In the genomic region with DNA sequence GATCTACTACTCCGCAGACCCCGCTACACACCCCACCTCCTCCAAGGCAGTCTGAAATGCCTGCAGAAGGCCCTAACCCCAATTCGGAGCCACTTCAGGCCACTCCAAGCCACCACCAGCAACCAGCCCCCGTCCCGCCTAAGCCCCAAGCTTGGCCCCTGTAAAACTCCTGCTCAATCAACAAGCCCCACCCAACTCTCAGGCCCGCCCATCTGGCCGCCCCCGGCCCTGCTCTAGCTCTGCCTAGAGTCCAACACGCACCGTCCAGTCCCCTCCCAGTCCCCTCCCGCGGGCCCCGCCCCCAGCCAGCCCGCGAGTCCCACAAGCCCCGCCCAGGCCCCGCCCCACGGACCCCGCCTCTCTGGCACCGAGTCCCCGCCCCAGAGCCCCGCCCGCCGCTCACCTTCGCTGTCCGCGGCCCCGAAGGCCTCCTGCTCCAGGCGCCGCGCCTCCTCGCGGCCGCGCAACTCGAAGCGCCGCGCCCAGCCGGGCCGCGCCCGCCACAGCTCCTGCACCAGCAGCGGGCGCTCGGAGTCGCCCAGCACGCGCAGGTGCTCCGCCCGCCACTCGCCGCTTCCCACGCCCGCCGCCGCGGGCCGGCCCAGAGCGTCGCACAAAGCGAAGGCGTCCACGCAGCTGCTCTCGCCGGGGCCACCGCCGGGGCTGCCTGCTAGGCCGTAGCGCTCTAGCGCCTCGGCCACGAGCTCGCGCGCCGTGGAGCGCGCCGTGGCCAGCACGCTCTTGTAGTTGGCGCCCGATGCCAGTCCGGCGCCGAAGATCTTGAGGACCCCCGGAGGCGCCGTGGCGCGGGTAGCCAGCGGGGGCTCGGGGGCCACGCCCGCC, we compare ENCODE assay signal across 1 cellular context.
TF ChIP-seq lines count a peak whose summit lies in the region.

No MANE protein-coding gene starts in this region.

TF ChIP-seq in K562, 482 proteins besides CTCF, POLR2A, EP300 and RAD21 (continues in another document):
- TF ChIP-seq MBD1 (CRISPR knock-in tag; IDR thresholded peaks at IDR 0.05) (no peak), OTX1 (CRISPR knock-in tag; IDR thresholded peaks at IDR 0.05) (no peak), LCOR (CRISPR knock-in tag; IDR thresholded peaks at IDR 0.05) (no peak), SRSF1 (IDR thresholded peaks at IDR 0.05; ENCODE audit: low read depth, low read length) (no peak), NCOA6 (IDR thresholded peaks at IDR 0.05) (no peak), KLF6 (CRISPR knock-in tag; IDR thresholded peaks at IDR 0.05; ENCODE audit: borderline replicate concordance) (no peak), ZC3H8 (IDR thresholded peaks at IDR 0.05) (no peak), MEF2A (IDR thresholded peaks at IDR 0.05; ENCODE audit: control insufficient read depth, low read depth, low read length) (0 out of 2 replicates have a peak, but pooled peaks have one; percentile 30), RB1 (IDR thresholded peaks at IDR 0.05; ENCODE audit: low read depth) (peak; percentile 94), NCOA2 (IDR thresholded peaks at IDR 0.05; ENCODE audit: partially characterized antibody in 2 of 2) (no peak), ZNF354B (CRISPR knock-in tag; IDR thresholded peaks at IDR 0.05) (no peak), TFAP4 (CRISPR knock-in tag; IDR thresholded peaks at IDR 0.05; ENCODE audit: borderline replicate concordance) (no peak), ZNF140 (CRISPR knock-in tag; IDR thresholded peaks at IDR 0.05) (no peak), CREM (IDR thresholded peaks at IDR 0.05; ENCODE audit: low read depth) (0 out of 2 replicates have a peak, but pooled peaks have one; percentile 11), PHF8 (IDR thresholded peaks at IDR 0.05; ENCODE audit: borderline replicate concordance, low read length) (peak; percentile 61; the same call in 1 of the 2 replicates), HDAC1 (IDR thresholded peaks at IDR 0.05) (0 out of 4 replicates have a peak, but pooled peaks of 1 of the 2 experiments have one; percentile 31), COPS2 (conservative IDR thresholded peaks at IDR 0.05) (no peak), SMAD3 (CRISPR knock-in tag; conservative IDR thresholded peaks at IDR 0.05) (no peak), CHD2 (IDR thresholded peaks at IDR 0.05; ENCODE audit: low read depth, low read length) (no peak), ZHX1 (conservative IDR thresholded peaks at IDR 0.05; ENCODE audit: low read length) (no peak), PHB (CRISPR knock-in tag; IDR thresholded peaks at IDR 0.05) (0 out of 2 replicates have a peak, but pooled peaks have one; percentile 24), ZBTB1 (CRISPR knock-in tag; IDR thresholded peaks at IDR 0.05; ENCODE audit: borderline replicate concordance, low read depth) (no peak), CCNT2 (IDR thresholded peaks at IDR 0.05; ENCODE audit: borderline replicate concordance, extremely low read depth, insufficient read length, low read depth, low read length) (peak; percentile 87), MECOM (CRISPR knock-in tag; IDR thresholded peaks at IDR 0.05) (no peak), MCM2 (IDR thresholded peaks at IDR 0.05; ENCODE audit: low read depth) (no peak), YY1 (IDR thresholded peaks at IDR 0.05; ENCODE audit: borderline replicate concordance in 1 of 3, control insufficient read depth in 1 of 3, extremely low read depth in 1 of 3, insufficient read depth in 3 of 3, insufficient read length in 1 of 3, insufficient replicate concordance in 2 of 3, low read depth in 1 of 3, low read length in 2 of 3) (peak in 1 of 3 experiments; percentile 71), TAF1 (IDR thresholded peaks at IDR 0.05; ENCODE audit: control insufficient read depth, extremely low read depth, insufficient read depth, low read length, severe bottlenecking) (peak; percentile 6), NONO (IDR thresholded peaks at IDR 0.05; ENCODE audit: low read depth in 2 of 2, low read length in 1 of 2) (peak in 1 of 2 experiments; percentile 85; a peak in 1 of 4 replicates), TCF3 (CRISPR knock-in tag; IDR thresholded peaks at IDR 0.05) (no peak; the same call in 1 of the 2 replicates), FOXJ3 (CRISPR knock-in tag; IDR thresholded peaks at IDR 0.05) (no peak), ZNF184 (CRISPR knock-in tag; IDR thresholded peaks at IDR 0.05) (no peak), KHSRP (IDR thresholded peaks at IDR 0.05) (no peak), POLR3A (IDR thresholded peaks at IDR 0.05; ENCODE audit: borderline replicate concordance, extremely low read depth, insufficient read depth, insufficient read length) (no peak), CTCFL (IDR thresholded peaks at IDR 0.05; ENCODE audit: borderline replicate concordance, insufficient read depth, low read depth, low read length, poor library complexity, severe bottlenecking) (peak; percentile 75), PML (IDR thresholded peaks at IDR 0.05; ENCODE audit: low read length) (no peak), JUN (IDR thresholded peaks at IDR 0.05; ENCODE audit: borderline replicate concordance, low read depth, low read length) (peak; percentile 16; the same call in 1 of the 2 replicates), JUN (CRISPR knock-in tag; IDR thresholded peaks at IDR 0.05; ENCODE audit: borderline replicate concordance) (0 out of 2 replicates have a peak, but pooled peaks have one; percentile 52), JUNB (CRISPR knock-in tag; conservative IDR thresholded peaks at IDR 0.05) (no peak), EZH2 (IDR thresholded peaks at IDR 0.05; ENCODE audit: borderline replicate concordance, low read depth, low read length) (no peak), GTF2F1 (IDR thresholded peaks at IDR 0.05; ENCODE audit: low read depth, low read length) (no peak), ZNF707 (CRISPR knock-in tag; conservative IDR thresholded peaks at IDR 0.05) (no peak), ZZZ3 (IDR thresholded peaks at IDR 0.05) (no peak), FOXA1 (IDR thresholded peaks at IDR 0.05; ENCODE audit: borderline replicate concordance) (no peak), POLR2B (IDR thresholded peaks at IDR 0.05; ENCODE audit: low read depth, partially characterized antibody) (peak; percentile 81)
- TF ChIP-seq, protein P1, sequence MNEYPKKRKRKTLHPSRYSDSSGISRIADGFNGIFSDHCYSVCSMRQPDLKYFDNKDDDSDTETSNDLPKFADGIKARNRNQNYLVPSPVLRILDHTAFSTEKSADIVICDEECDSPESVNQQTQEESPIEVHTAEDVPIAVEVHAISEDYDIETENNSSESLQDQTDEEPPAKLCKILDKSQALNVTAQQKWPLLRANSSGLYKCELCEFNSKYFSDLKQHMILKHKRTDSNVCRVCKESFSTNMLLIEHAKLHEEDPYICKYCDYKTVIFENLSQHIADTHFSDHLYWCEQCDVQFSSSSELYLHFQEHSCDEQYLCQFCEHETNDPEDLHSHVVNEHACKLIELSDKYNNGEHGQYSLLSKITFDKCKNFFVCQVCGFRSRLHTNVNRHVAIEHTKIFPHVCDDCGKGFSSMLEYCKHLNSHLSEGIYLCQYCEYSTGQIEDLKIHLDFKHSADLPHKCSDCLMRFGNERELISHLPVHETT (CRISPR knock-in tag; conservative IDR thresholded peaks at IDR 0.05 in 1 of 2, IDR thresholded peaks at IDR 0.05 in 1 of 2) = peak in 1 of 2 experiments; percentile 80; a peak in 2 of 4 replicates
- TF ChIP-seq, protein P2, sequence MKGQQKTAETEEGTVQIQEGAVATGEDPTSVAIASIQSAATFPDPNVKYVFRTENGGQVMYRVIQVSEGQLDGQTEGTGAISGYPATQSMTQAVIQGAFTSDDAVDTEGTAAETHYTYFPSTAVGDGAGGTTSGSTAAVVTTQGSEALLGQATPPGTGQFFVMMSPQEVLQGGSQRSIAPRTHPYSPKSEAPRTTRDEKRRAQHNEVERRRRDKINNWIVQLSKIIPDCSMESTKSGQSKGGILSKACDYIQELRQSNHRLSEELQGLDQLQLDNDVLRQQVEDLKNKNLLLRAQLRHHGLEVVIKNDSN (CRISPR knock-in tag; IDR thresholded peaks at IDR 0.05) = 0 out of 2 replicates have a peak, but pooled peaks have one; percentile 11
- TF ChIP-seq, protein P3, sequence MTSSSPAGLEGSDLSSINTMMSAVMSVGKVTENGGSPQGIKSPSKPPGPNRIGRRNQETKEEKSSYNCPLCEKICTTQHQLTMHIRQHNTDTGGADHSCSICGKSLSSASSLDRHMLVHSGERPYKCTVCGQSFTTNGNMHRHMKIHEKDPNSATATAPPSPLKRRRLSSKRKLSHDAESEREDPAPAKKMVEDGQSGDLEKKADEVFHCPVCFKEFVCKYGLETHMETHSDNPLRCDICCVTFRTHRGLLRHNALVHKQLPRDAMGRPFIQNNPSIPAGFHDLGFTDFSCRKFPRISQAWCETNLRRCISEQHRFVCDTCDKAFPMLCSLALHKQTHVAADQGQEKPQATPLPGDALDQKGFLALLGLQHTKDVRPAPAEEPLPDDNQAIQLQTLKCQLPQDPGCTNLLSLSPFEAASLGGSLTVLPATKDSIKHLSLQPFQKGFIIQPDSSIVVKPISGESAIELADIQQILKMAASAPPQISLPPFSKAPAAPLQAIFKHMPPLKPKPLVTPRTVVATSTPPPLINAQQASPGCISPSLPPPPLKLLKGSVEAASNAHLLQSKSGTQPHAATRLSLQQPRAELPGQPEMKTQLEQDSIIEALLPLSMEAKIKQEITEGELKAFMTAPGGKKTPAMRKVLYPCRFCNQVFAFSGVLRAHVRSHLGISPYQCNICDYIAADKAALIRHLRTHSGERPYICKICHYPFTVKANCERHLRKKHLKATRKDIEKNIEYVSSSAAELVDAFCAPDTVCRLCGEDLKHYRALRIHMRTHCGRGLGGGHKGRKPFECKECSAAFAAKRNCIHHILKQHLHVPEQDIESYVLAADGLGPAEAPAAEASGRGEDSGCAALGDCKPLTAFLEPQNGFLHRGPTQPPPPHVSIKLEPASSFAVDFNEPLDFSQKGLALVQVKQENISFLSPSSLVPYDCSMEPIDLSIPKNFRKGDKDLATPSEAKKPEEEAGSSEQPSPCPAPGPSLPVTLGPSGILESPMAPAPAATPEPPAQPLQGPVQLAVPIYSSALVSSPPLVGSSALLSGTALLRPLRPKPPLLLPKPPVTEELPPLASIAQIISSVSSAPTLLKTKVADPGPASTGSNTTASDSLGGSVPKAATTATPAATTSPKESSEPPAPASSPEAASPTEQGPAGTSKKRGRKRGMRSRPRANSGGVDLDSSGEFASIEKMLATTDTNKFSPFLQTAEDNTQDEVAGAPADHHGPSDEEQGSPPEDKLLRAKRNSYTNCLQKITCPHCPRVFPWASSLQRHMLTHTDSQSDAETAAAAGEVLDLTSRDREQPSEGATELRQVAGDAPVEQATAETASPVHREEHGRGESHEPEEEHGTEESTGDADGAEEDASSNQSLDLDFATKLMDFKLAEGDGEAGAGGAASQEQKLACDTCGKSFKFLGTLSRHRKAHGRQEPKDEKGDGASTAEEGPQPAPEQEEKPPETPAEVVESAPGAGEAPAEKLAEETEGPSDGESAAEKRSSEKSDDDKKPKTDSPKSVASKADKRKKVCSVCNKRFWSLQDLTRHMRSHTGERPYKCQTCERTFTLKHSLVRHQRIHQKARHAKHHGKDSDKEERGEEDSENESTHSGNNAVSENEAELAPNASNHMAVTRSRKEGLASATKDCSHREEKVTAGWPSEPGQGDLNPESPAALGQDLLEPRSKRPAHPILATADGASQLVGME (CRISPR knock-in tag; IDR thresholded peaks at IDR 0.05) = peak; percentile 84; the same call in 1 of the 2 replicates
